10 cellular contexts compared by ENCODE assay signal in genomic region chr5:132828846-132829494, GRCh38. TPM values are rescaled to one million over a fixed set of nuclear protein-coding genes. Genes with fewer than 3 reads are reported as not detected.
DNase-seq lines count a peak whose midpoint lies in the region; FAIRE-seq and TF ChIP-seq lines count a peak whose summit lies in the region.
"Had no signal": no experiment of that assay in that cellular context is flagged by ENCODE, and none has a peak within 500 bp of the region (broad histone marks: within the 10 kb centered on the region; RNA-seq: fewer than 3 reads in every experiment).

No MANE protein-coding gene starts in this region.

- TF ChIP-seq CTCF in CD14-positive monocyte (IDR thresholded peaks at IDR 0.05) (no peak), coronary artery (IDR thresholded peaks at IDR 0.05) (no peak), nephron (IDR thresholded peaks at IDR 0.05; ENCODE audit: unreplicated experiment in 3 of 3) (no peak)

- peaks cover 38 to 42% of the 10 kb centered on the region in 2 donors for H3K36me3 Mint-ChIP-seq in CD14-positive monocyte
- H3K36me3 Mint-ChIP-seq in nephron (ENCODE audit: low read depth) = no peaks in the 10 kb centered on the region

- H3K27me3 Mint-ChIP-seq in CD14-positive monocyte (ENCODE audit: low read depth in 3 of 3) = peaks cover 67 to 85% (median 67%) of the 10 kb centered on the region in 3 donors
- peaks cover 78% of the 10 kb centered on the region for H3K27me3 Mint-ChIP-seq in nephron (ENCODE audit: low read depth)

- no peak for TF ChIP-seq POLR2A in H54 (IDR thresholded peaks at IDR 0.05; ENCODE audit: low read depth, low read length)

- FAIRE-seq in H54 (lab: Jason Lieb, UNC) = no peak

- H3K9me3 Mint-ChIP-seq in CD14-positive monocyte = peaks cover 0 to 20% (median 15%) of the 10 kb centered on the region in 7 donors
- H3K9me3 Mint-ChIP-seq in nephron = no peaks in the 10 kb centered on the region

- no peak overlapping the region for H3K27ac ChIP-seq in coronary artery
- H3K27ac ChIP-seq: ovary had no signal

- H3K4me3 ChIP-seq in coronary artery = peak overlapping the region; percentile 85

- peaks cover 31% of the 10 kb centered on the region for H3K4me1 Mint-ChIP-seq in CD14-positive monocyte
- H3K4me1 Mint-ChIP-seq in nephron = no peaks in the 10 kb centered on the region

- DNase-seq in CD14-positive monocyte (ENCODE audit: low spot score) (no peak), NCI-H2171 (lab: John Stamatoyannopoulos, UW) (peak; percentile 17), coronary artery (ENCODE audit: low spot score) (no peak), D341Med (ENCODE audit: low spot score) (no peak), ureter (ENCODE audit: low spot score) (no peak), H54 (ENCODE audit: insufficient read length, low spot score) (no peak)
- DNase-seq in central memory CD4-positive, alpha-beta T cell = no peak
- DNase-seq: activated CD4-positive, alpha-beta T cell treated with anti-CD3 and anti-CD28 coated beads, Interleukin-2, amount 50 U/mL, for 48 hours had no signal

- intact Hi-C loops in CD14-positive monocyte (cut with micrococcal nuclease) = loop anchor here in 1 of 2 donors (10.0 kb wide), 1 partner anchor 324 kb away; no protein-coding TSS in a partner anchor

- H3K4me3 Mint-ChIP-seq in CD14-positive monocyte (peak overlapping the region; percentile 91 to 96), nephron (peak overlapping the region; percentile 89 to 93 (median 91))

- H3K27ac Mint-ChIP-seq in CD14-positive monocyte = peak overlapping the region in 1 of 7 donors; percentile 27
- H3K27ac Mint-ChIP-seq in nephron = peak overlapping the region in 2 of 3 experiments; percentile 31 to 48

RNA-seq across cellular contexts. Expression of gene SHROOM1, which starts 1.5 kb away (rescaled TPM):
- 10 to 100 TPM in 1 of 2 donors, 1 to 10 TPM in 1; 6.4 to 16.1 TPM for polyA plus RNA-seq in CD14-positive monocyte
- 263 TPM for total RNA-seq in ureter

RNA-seq across cellular contexts. Expression of gene SOWAHA, which starts 15.9 kb away (rescaled TPM):
- not detected for polyA plus RNA-seq in CD14-positive monocyte
- total RNA-seq in ureter = 6.8 TPM

RNA-seq across cellular contexts. Expression of gene GDF9, which starts 37.3 kb away (rescaled TPM):
- polyA plus RNA-seq in CD14-positive monocyte = not detected
- total RNA-seq in ureter = 0.73 TPM

RNA-seq across cellular contexts. Expression of gene UQCRQ, which starts 37.5 kb away (rescaled TPM):
- polyA plus RNA-seq in CD14-positive monocyte = 100 to 1,000 TPM; 879 to 880 TPM
- total RNA-seq in ureter = 558 TPM

RNA-seq across cellular contexts. Expression of gene LEAP2, which starts 44.5 kb away (rescaled TPM):
- polyA plus RNA-seq in CD14-positive monocyte = under 1 TPM; 0.59 to 0.88 TPM
- total RNA-seq in ureter = 28.3 TPM
